In the genomic region with DNA sequence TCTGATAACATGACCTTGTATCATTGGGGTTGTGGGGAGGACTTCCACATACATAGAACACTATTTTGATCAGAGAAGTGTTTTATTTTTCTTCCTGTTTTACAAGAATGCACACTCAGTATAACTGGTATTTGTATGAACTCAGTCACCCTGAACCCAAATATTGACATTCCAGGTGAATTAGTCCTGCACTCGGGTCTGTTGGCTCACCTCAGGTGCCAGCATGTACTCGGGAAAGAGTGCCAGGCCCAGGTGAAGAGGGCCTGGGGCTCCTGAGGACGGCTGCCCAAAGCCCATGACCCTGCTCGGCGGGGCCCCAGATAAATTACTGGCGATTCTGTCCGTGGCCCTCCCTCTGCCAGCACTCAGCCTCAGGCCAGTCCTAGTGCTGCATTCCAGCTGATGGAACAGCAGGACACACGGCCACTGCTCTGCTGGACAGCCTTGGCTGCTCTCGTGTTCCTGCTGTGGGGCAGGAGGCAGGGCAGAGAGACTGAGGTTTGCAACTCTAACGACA, we compare ENCODE assay signal across 12 cellular contexts.
DNase-seq lines count a peak whose midpoint lies in the region; ATAC-seq, FAIRE-seq and TF ChIP-seq lines count a peak whose summit lies in the region.
"Had no signal": no experiment of that assay in that cellular context is flagged by ENCODE, and none has a peak within 500 bp of the region (broad histone marks: within the 10 kb centered on the region; RNA-seq: fewer than 3 reads in every experiment).

No MANE protein-coding gene starts in this region.

- POLR2A ChIA-PET in K562 (lab: Yijun Ruan, JAX) (interaction anchor here (0.7 to 0.9 kb wide), 2 partner anchors 12 to 225 kb away, joined by 3 read pairs; no protein-coding TSS in a partner anchor), HepG2 (lab: Yijun Ruan, JAX) (no interaction called here)

- in situ Hi-C loops in K562 (cut with MboI), result no loop called here
- in situ Hi-C loops in HepG2 (cut with HindIII; ENCODE audit: extremely low pct_ligation_motif_present, low pct_unique_long_range_greater_than_20kb), result no loop called here

- TF ChIP-seq EP300 in K562 (IDR thresholded peaks at IDR 0.05; ENCODE audit: low read length), result no peak
- TF ChIP-seq EP300 in HepG2 (IDR thresholded peaks at IDR 0.05; ENCODE audit: low read depth in 2 of 2, low read length in 2 of 2), result peak in 1 of 2 experiments; percentile 54; a peak in 2 of 4 replicates
- no peak for TF ChIP-seq EP300 in HepG2 (CRISPR knock-in tag; IDR thresholded peaks at IDR 0.05; ENCODE audit: borderline replicate concordance)

- no peak for TF ChIP-seq POLR2A in K562 (conservative IDR thresholded peaks at IDR 0.05)
- no peak for TF ChIP-seq POLR2A in HepG2 (IDR thresholded peaks at IDR 0.05; ENCODE audit: insufficient read depth in 1 of 2, low read depth in 2 of 2, low read length in 2 of 2)

- H3K9ac ChIP-seq in K562 (ENCODE audit: insufficient read depth in 1 of 2, low read depth in 2 of 2, low read length in 2 of 2) (no peak overlapping the region), HepG2 (ENCODE audit: insufficient read depth, low read depth, low read length) (no peak overlapping the region)

- no peak overlapping the region for H2AFZ ChIP-seq in K562 (ENCODE audit: low read depth, low read length)
- H2AFZ ChIP-seq in HepG2 (ENCODE audit: low read length), result peak overlapping the region; percentile 39

- no peak overlapping the region for H3K4me2 ChIP-seq in K562 (ENCODE audit: insufficient read depth, low read length)
- peak overlapping the region; percentile 73 for H3K4me2 ChIP-seq in HepG2 (ENCODE audit: low read depth, low read length)

- no peaks in the 10 kb centered on the region for H3K9me3 ChIP-seq in K562 (replicated peaks; ENCODE audit: control insufficient read depth, insufficient read depth, low read depth, low read length)
- peaks cover 2% of the 10 kb centered on the region; the same call in 1 of the 2 replicates for H3K9me3 ChIP-seq in HepG2 (ENCODE audit: low read length)
- H3K9me3 ChIP-seq in upper lobe of right lung, result no peaks in the 10 kb centered on the region
- peaks cover 0 to 37% (median 12%) of the 10 kb centered on the region in 11 donors for H3K9me3 ChIP-seq in heart right ventricle

- TF ChIP-seq RAD21 in K562 (CRISPR knock-in tag; conservative IDR thresholded peaks at IDR 0.05 in 1 of 2, IDR thresholded peaks at IDR 0.05 in 1 of 2) (no peak), HepG2 (CRISPR knock-in tag; IDR thresholded peaks at IDR 0.05) (no peak)

- no peak overlapping the region for H3K27ac ChIP-seq in K562 (ENCODE audit: extremely low read depth, low read depth, low read length)
- no peak overlapping the region for H3K27ac ChIP-seq in HepG2 (ENCODE audit: extremely low read length, insufficient read depth, low read length)
- H3K27ac ChIP-seq in upper lobe of right lung, result peak overlapping the region; percentile 71
- no peak overlapping the region for H3K27ac ChIP-seq in heart right ventricle

- intact Hi-C loops in K562 (cut with micrococcal nuclease) (no loop called here), HepG2 (cut with micrococcal nuclease; ENCODE audit: unreplicated experiment) (loop anchor here (1.0 kb wide), 1 partner anchor 26 kb away; no protein-coding TSS in a partner anchor), upper lobe of right lung (cut with DNase I) (no loop called here), heart right ventricle (cut with DNase I) (no loop called here)

- CTCF ChIA-PET in K562 (lab: Yijun Ruan, JAX; ENCODE audit: low intra/inter-chr PET ratio) (no interaction called here), HepG2 (lab: Yijun Ruan, JAX; ENCODE audit: low intra/inter-chr PET ratio, low total read pairs) (no interaction called here)

- H3K4me3 ChIP-seq in K562, result no peak overlapping the region
- peak overlapping the region in 1 of 3 experiments; percentile 29; a peak in 1 of 6 replicates for H3K4me3 ChIP-seq in HepG2 (replicated peaks in 1 of 3; ENCODE audit: insufficient read depth in 1 of 3, low read depth in 2 of 3, low read length in 3 of 3)
- H3K4me3 ChIP-seq in upper lobe of right lung, result no peak overlapping the region
- no peak overlapping the region for H3K4me3 ChIP-seq in heart right ventricle

- H3K36me3 ChIP-seq in K562 (ENCODE audit: control insufficient read depth, insufficient read depth, low read length) (no peaks in the 10 kb centered on the region), HepG2 (replicated peaks in 1 of 2; ENCODE audit: control insufficient read depth in 1 of 2, insufficient read depth in 2 of 2, low read length in 2 of 2) (no peaks in the 10 kb centered on the region), upper lobe of right lung (no peaks in the 10 kb centered on the region), heart right ventricle (no peaks in the 10 kb centered on the region)

- BruUV-seq in K562 (replicated peaks; lab: Mats Ljungman, UMichigan), result no TSS peak
- BruUV-seq in HepG2 (replicated peaks; lab: Mats Ljungman, UMichigan), result no TSS peak

- H3K79me2 ChIP-seq in K562 (ENCODE audit: control insufficient read depth, insufficient read depth, low read length), result no peaks in the 10 kb centered on the region
- H3K79me2 ChIP-seq in HepG2 (ENCODE audit: insufficient read depth, low read length), result no peaks in the 10 kb centered on the region

- 2% methylated on average over 10 of the region's 10 CpGs for WGBS in K562 (ENCODE audit: insufficient coverage, low coverage, missing lambda C conversion rate)
- 0% methylated on average over 7 of the region's 10 CpGs for WGBS in HepG2 (ENCODE audit: low lambda C conversion rate)
- WGBS in heart right ventricle, 2 donors, result 49 to 53% methylated on average over 10 of the region's 10 CpGs

- H3K27me3 ChIP-seq in K562 (ENCODE audit: control insufficient read depth in 2 of 2, insufficient read depth in 2 of 2, low read length in 2 of 2), result no peaks in the 10 kb centered on the region; a peak in 1 of 5 replicates
- H3K27me3 ChIP-seq in HepG2 (ENCODE audit: control insufficient read depth in 1 of 2, insufficient read depth in 2 of 2, low read length in 2 of 2), result no peaks in the 10 kb centered on the region
- no peaks in the 10 kb centered on the region for H3K27me3 ChIP-seq in upper lobe of right lung
- peaks cover 0 to 3% (median 0%) of the 10 kb centered on the region in 7 donors for H3K27me3 ChIP-seq in heart right ventricle

- FAIRE-seq in K562 (lab: Jason Lieb, UNC) (no peak), HepG2 (lab: Jason Lieb, UNC) (no peak)

- H4K20me1 ChIP-seq in K562 (replicated peaks; ENCODE audit: control insufficient read depth, insufficient read depth, low read length) (no peaks in the 10 kb centered on the region), HepG2 (ENCODE audit: insufficient read depth, low read length) (no peaks in the 10 kb centered on the region)

- no peaks in the 10 kb centered on the region for H3K4me1 ChIP-seq in K562 (replicated peaks in 1 of 2; ENCODE audit: control insufficient read depth in 2 of 2, insufficient read depth in 2 of 2, low read length in 2 of 2)
- H3K4me1 ChIP-seq in HepG2 (ENCODE audit: insufficient read depth, low read length), result peaks cover 53% of the 10 kb centered on the region
- no peaks in the 10 kb centered on the region for H3K4me1 ChIP-seq in upper lobe of right lung
- no peaks in the 10 kb centered on the region for H3K4me1 ChIP-seq in heart right ventricle

- no peaks in the 10 kb centered on the region for H3K9me1 ChIP-seq in K562 (ENCODE audit: control insufficient read depth, insufficient read depth, low read length)

- ATAC-seq in K562 (0 out of 3 replicates have a peak, but pooled peaks have one; percentile 27), HepG2 (peak; percentile 88), upper lobe of right lung (peak; percentile 93), heart right ventricle (no peak)

- no peak for TF ChIP-seq CTCF in K562 (IDR thresholded peaks at IDR 0.05 in 2 of 3, conservative IDR thresholded peaks at IDR 0.05 in 1 of 3; ENCODE audit: insufficient read depth in 2 of 3, low read depth in 1 of 3, low read length in 3 of 3)
- TF ChIP-seq CTCF in HepG2 (CRISPR knock-in tag; IDR thresholded peaks at IDR 0.05), result no peak
- TF ChIP-seq CTCF in upper lobe of right lung (IDR thresholded peaks at IDR 0.05), result no peak
- TF ChIP-seq CTCF in heart right ventricle (IDR thresholded peaks at IDR 0.05), result no peak

- peak; percentile 34 for DNase-seq in NCI-H2196 (lab: John Stamatoyannopoulos, UW; ENCODE audit: unreplicated experiment)
- DNase-seq in NCI-H2196 treated with DMSO at 0.1 percent for 48 hours (lab: John Stamatoyannopoulos, UW; ENCODE audit: unreplicated experiment), result no peak
- no peak for DNase-seq in K562 (ENCODE audit: extremely low read depth in 1 of 4, low spot score in 3 of 4)
- peak; percentile 75 for DNase-seq in HepG2 (ENCODE audit: low spot score)
- DNase-seq in upper lobe of right lung, result peak; percentile 91
- no peak for DNase-seq in stimulated activated CD4-positive, alpha-beta T cell treated with anti-CD3 and anti-CD28 coated beads, Interleukin-4, amount 100 ng/mL, for 4 hours
- no peak for DNase-seq in activated CD4-positive, alpha-beta T cell treated with anti-CD3 and anti-CD28 coated beads, Interleukin-2, amount 50 U/mL, for 48 hours
- DNase-seq in heart right ventricle, result no peak
- DNase-seq: foreskin melanocyte, NCI-H1092, NCI-H526, substantia nigra had no signal

TF ChIP-seq in K562, 482 proteins besides CTCF, POLR2A, EP300 and RAD21 (continues in another document):
- no peak for TF ChIP-seq EZH2 (IDR thresholded peaks at IDR 0.05; ENCODE audit: borderline replicate concordance, low read depth, low read length)
- TF ChIP-seq RBM17 (IDR thresholded peaks at IDR 0.05; ENCODE audit: borderline replicate concordance, low read depth, low read length), result no peak

TF ChIP-seq in HepG2, 621 proteins besides CTCF, POLR2A, EP300 and RAD21 (continues in another document):
- TF ChIP-seq BCL6 (CRISPR knock-in tag; IDR thresholded peaks at IDR 0.05), result 0 out of 2 replicates have a peak, but pooled peaks have one; percentile 27
- TF ChIP-seq RXRB (CRISPR knock-in tag; IDR thresholded peaks at IDR 0.05; ENCODE audit: borderline replicate concordance), result peak; percentile 54; the same call in 1 of the 2 replicates
- TF ChIP-seq RXRA (CRISPR knock-in tag; IDR thresholded peaks at IDR 0.05), result peak; percentile 71; the same call in 1 of the 2 replicates
- peak; percentile 48; the same call in 1 of the 2 replicates for TF ChIP-seq ZMYM3 (CRISPR knock-in tag; IDR thresholded peaks at IDR 0.05)
- TF ChIP-seq, protein P1, sequence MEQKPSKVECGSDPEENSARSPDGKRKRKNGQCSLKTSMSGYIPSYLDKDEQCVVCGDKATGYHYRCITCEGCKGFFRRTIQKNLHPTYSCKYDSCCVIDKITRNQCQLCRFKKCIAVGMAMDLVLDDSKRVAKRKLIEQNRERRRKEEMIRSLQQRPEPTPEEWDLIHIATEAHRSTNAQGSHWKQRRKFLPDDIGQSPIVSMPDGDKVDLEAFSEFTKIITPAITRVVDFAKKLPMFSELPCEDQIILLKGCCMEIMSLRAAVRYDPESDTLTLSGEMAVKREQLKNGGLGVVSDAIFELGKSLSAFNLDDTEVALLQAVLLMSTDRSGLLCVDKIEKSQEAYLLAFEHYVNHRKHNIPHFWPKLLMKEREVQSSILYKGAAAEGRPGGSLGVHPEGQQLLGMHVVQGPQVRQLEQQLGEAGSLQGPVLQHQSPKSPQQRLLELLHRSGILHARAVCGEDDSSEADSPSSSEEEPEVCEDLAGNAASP (CRISPR knock-in tag; IDR thresholded peaks at IDR 0.05; ENCODE audit: borderline replicate concordance), result peak; percentile 67; the same call in 1 of the 2 replicates
- TF ChIP-seq ZFP90 (CRISPR knock-in tag; IDR thresholded peaks at IDR 0.05; ENCODE audit: borderline replicate concordance), result peak; percentile 77; the same call in 1 of the 2 replicates

Comparison
In these comparisons a context has a peak if more than half of its experiments do, and no peak if none do; other contexts are left out.
1. DNase-seq: peak in NCI-H2196 (single experiment), HepG2 (single experiment) and upper lobe of right lung (single experiment); none in NCI-H2196 treated with DMSO at 0.1 percent for 48 hours (single experiment), K562 (0 of 4), stimulated activated CD4-positive, alpha-beta T cell treated with anti-CD3 and anti-CD28 coated beads, Interleukin-4, amount 100 ng/mL, for 4 hours (0 of 2), activated CD4-positive, alpha-beta T cell treated with anti-CD3 and anti-CD28 coated beads, Interleukin-2, amount 50 U/mL, for 48 hours (0 of 2) and heart right ventricle (0 of 2).
2. ATAC-seq: peak in K562 (single experiment), HepG2 (single experiment) and upper lobe of right lung (single experiment); none in heart right ventricle (0 of 8).